ENCODE assay signal across 11 cellular contexts in the genomic region with DNA sequence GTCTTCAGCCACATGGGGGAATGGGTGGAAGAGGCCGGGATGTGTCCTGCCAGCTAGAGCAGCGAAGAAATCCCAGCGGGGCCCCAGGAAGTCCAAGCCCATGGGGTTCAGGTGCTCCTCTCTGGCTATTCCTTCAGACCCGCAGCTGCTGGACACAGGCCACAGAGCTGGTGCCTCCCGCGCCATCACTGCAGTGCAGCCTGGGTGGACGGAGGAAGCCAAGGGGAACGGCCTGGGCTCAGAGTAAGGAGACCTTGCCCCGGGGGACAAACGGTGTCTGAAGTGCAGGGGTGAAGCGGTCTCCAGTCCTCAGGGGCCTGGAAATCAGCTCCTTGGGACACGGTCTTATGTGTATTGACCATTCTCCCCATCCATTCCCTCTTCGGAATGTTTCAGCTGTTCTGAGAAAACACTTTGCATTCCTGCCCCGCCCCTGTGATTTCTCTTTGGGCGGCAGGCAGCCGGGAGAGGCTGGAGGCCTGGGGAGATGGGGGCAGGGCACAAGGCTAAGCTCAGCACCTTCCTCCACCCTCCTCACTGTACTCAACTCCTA. TPM values are rescaled to one million over a fixed set of nuclear protein-coding genes. Genes with fewer than 3 reads are reported as not detected.
DNase-seq lines count a peak whose midpoint lies in the region; ATAC-seq and TF ChIP-seq lines count a peak whose summit lies in the region.
"Had no signal": no experiment of that assay in that cellular context is flagged by ENCODE, and none has a peak within 500 bp of the region (broad histone marks: within the 10 kb centered on the region; RNA-seq: fewer than 3 reads in every experiment).

No MANE protein-coding gene starts in this region.

- DNase-seq in NCI-H226 = peak; percentile 54
- peak; percentile 23 for DNase-seq in midbrain (lab: John Stamatoyannopoulos, UW)
- DNase-seq in upper lobe of left lung = peak; percentile 70 to 92
- DNase-seq in NCI-H2171 (lab: John Stamatoyannopoulos, UW) = no peak
- DNase-seq in NCI-H510A (lab: John Stamatoyannopoulos, UW) = no peak
- DNase-seq in GDM1 (lab: John Stamatoyannopoulos, UW) = no peak
- DNase-seq: activated gamma-delta T cell treated with Interleukin-2 at 50 U/mL for 16 hours, naive B cell had no signal

- peak in 1 of 4 donors; percentile 88 for TF ChIP-seq EP300 in upper lobe of left lung (IDR thresholded peaks at IDR 0.05)

- ATAC-seq in esophagus mucosa (peak; percentile 58), upper lobe of left lung (ENCODE audit: low FRiP score in 2 of 2) (peak; percentile 43 to 78), HG03457 (IDR thresholded peaks at IDR 0.05; ENCODE audit: unreplicated experiment) (no peak)

- peaks cover 0 to 22% (median 4%) of the 10 kb centered on the region in 4 donors for H3K36me3 ChIP-seq in upper lobe of left lung
- H3K36me3 ChIP-seq: SJSA1 had no signal

- H3K27ac ChIP-seq in upper lobe of left lung = peak overlapping the region; percentile 88 to 99 (median 94)
- H3K27ac ChIP-seq: SJSA1 had no signal

- H3K4me3 ChIP-seq in upper lobe of left lung = no peak overlapping the region
- H3K4me3 ChIP-seq: SJSA1 had no signal

- peaks cover 70 to 80% (median 78%) of the 10 kb centered on the region in 4 donors for H3K4me1 ChIP-seq in upper lobe of left lung

- no peaks in the 10 kb centered on the region for H3K27me3 ChIP-seq in upper lobe of left lung
- H3K27me3 ChIP-seq: SJSA1 had no signal

- 27 to 43% methylated on average over 7 to 16 of the region's 16 CpGs for WGBS in upper lobe of left lung, 2 donors

- TF ChIP-seq POLR2A in upper lobe of left lung (IDR thresholded peaks at IDR 0.05) = peak in 1 of 4 donors; percentile 38

- no peak for TF ChIP-seq CTCF in upper lobe of left lung (IDR thresholded peaks at IDR 0.05)

- H3K9me3 ChIP-seq in upper lobe of left lung = no peaks in the 10 kb centered on the region

RNA-seq across cellular contexts. Expression of a gene that starts 18.4 kb away (rescaled TPM):
- total RNA-seq in esophagus mucosa = 21.3 TPM
- total RNA-seq in upper lobe of left lung = 100 to 1,000 TPM in 2 of 6 donors, 10 to 100 TPM in 4; 51.5 to 163 (median 58.2) TPM

RNA-seq across cellular contexts. Expression of a gene that starts 18.7 kb away (rescaled TPM):
- total RNA-seq in esophagus mucosa (6.9 TPM), upper lobe of left lung (10 to 100 TPM; 21.6 to 96.4 (median 33.0) TPM)

RNA-seq across cellular contexts. Expression of a gene that starts 25.3 kb away (rescaled TPM):
- total RNA-seq in esophagus mucosa (0.84 TPM), upper lobe of left lung (10 to 100 TPM in 2 of 6 donors, 1 to 10 TPM in 4; 1.0 to 14.3 (median 8.8) TPM)
- total RNA-seq: SJSA1 had no signal

RNA-seq across cellular contexts. Expression of a gene that starts 51.4 kb away (rescaled TPM):
- total RNA-seq in esophagus mucosa (50.4 TPM), upper lobe of left lung (10 to 100 TPM; 52.2 to 80.1 (median 68.7) TPM)

Comparison
In these comparisons a context has a peak if more than half of its experiments do, and no peak if none do; other contexts are left out.
1. DNase-seq: peak in NCI-H226 (single experiment), midbrain (single experiment) and upper lobe of left lung (2 of 2); none in NCI-H2171 (single experiment), NCI-H510A (single experiment) and GDM1 (single experiment).